20 cellular contexts compared by ENCODE assay signal in the genomic region with DNA sequence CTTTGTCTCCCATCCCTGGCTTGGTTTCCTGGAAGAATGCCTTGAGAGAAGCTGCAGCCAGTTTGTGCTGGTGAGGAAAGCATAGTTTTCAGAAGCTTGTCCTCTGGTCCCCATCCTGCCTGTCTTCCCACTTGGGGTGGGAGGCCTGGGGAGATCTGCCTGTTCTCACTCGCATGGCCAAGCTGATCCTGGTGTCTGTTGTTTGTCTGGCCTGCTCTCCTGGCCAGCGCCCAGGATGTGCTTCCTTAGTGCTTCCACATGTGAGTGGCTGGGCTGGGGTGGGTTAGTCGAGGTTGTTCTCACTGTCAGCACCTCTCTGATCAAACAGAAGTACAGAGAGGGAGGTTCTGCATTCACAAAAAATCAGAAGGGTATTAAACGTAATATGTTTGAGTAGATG. TPM values are rescaled to one million over a fixed set of nuclear protein-coding genes. Genes with fewer than 3 reads are reported as not detected.
A peak's percentile ranks its signal among the peaks of the same experiment; 100 is the strongest.
DNase-seq lines count a peak whose midpoint lies in the region; ATAC-seq and TF ChIP-seq lines count a peak whose summit lies in the region.
"Had no signal": no experiment of that assay in that cellular context is flagged by ENCODE, and none has a peak within 500 bp of the region (broad histone marks: within the 10 kb centered on the region; RNA-seq: fewer than 3 reads in every experiment).

No MANE protein-coding gene starts in this region.

- no peaks in the 10 kb centered on the region for H3K9me3 ChIP-seq in lower lobe of right lung
- no peaks in the 10 kb centered on the region for H3K9me3 ChIP-seq in upper lobe of right lung
- H3K9me3 ChIP-seq in hepatocyte (ENCODE audit: low read depth): no peaks in the 10 kb centered on the region
- H3K9me3 ChIP-seq: esophagus squamous epithelium, neutrophil had no signal

- H3K27ac ChIP-seq in lower lobe of right lung (no peak overlapping the region), upper lobe of right lung (no peak overlapping the region), hepatocyte (no peak overlapping the region)
- H3K27ac ChIP-seq: HL-60, KMS-11, neutrophil had no signal

- H3K36me3 ChIP-seq in lower lobe of right lung (no peaks in the 10 kb centered on the region), upper lobe of right lung (no peaks in the 10 kb centered on the region), hepatocyte (replicated peaks; ENCODE audit: insufficient read depth, low read depth) (no peaks in the 10 kb centered on the region)
- H3K36me3 ChIP-seq: esophagus squamous epithelium, neutrophil had no signal

- peaks cover 57% of the 10 kb centered on the region for H3K79me2 ChIP-seq in hepatocyte

- no peaks in the 10 kb centered on the region for H3K9me3 Mint-ChIP-seq in HFFc6
- H3K9me3 Mint-ChIP-seq: activated T-helper 2 cell treated with anti-CD3 and anti-CD28 coated beads, Interferon-gamma antibody, Interleukin-2, Interleukin-4, amounts not matched to agents 10 μg/mL and 5 μg/mL and 100 μg/mL, durations not matched to agents 14 hours and 24 hours and 36 hours had no signal

- WGBS in hepatocyte (ENCODE audit: low lambda C conversion rate, missing lambda C conversion rate): 62% methylated on average over 4 of the region's 4 CpGs

- no peaks in the 10 kb centered on the region for H3K9me2 ChIP-seq in hepatocyte (replicated peaks; ENCODE audit: insufficient read depth)

- intact Hi-C loops in lower lobe of right lung (cut with DNase I) (no loop called here), upper lobe of right lung (cut with DNase I) (no loop called here)

- ATAC-seq in lower lobe of right lung (peak; percentile 14 to 34), upper lobe of right lung (peak; percentile 38), HG02571 (IDR thresholded peaks at IDR 0.05; ENCODE audit: unreplicated experiment) (no peak)
- ATAC-seq: GM12878; stimulated activated naive CD8-positive, alpha-beta T cell treated with anti-CD3 and anti-CD28 coated beads, Interleukin-15, amount 100 ng/mL, for 72 hours had no signal

- no peak overlapping the region for H3K4me2 ChIP-seq in hepatocyte
- H3K4me2 ChIP-seq: KMS-11 had no signal

- peaks cover 3% of the 10 kb centered on the region for H4K20me1 ChIP-seq in hepatocyte (ENCODE audit: insufficient read depth, poor library complexity, severe bottlenecking)

- DNase-seq in HFFc6 (no peak), fibroblast of peridontal ligament (ENCODE audit: extremely low read depth) (peak; percentile 11), lower lobe of right lung (no peak), upper lobe of right lung (no peak), hepatocyte (ENCODE audit: low spot score) (no peak), RKO (ENCODE audit: low spot score) (no peak)
- DNase-seq: DND-41; esophagus squamous epithelium; NCI-H146; NCI-H446; small intestine; stimulated activated naive CD8-positive, alpha-beta T cell treated with anti-CD3 and anti-CD28 coated beads, Interleukin-15, amount 100 ng/mL, for 72 hours had no signal

- peaks cover 1% of the 10 kb centered on the region for H3K27me3 Mint-ChIP-seq in HFFc6 (ENCODE audit: insufficient read depth)
- H3K27me3 Mint-ChIP-seq: memory B cell; stimulated activated naive CD8-positive, alpha-beta T cell treated with anti-CD3 and anti-CD28 coated beads, Interleukin-15, amount 100 ng/mL, for 72 hours had no signal

- peaks cover 41% of the 10 kb centered on the region for H3K4me1 ChIP-seq in lower lobe of right lung
- peaks cover 29% of the 10 kb centered on the region for H3K4me1 ChIP-seq in upper lobe of right lung
- H3K4me1 ChIP-seq in hepatocyte (ENCODE audit: insufficient read depth): peaks cover 17% of the 10 kb centered on the region

- H3K27me3 ChIP-seq in lower lobe of right lung (ENCODE audit: low read depth) (no peaks in the 10 kb centered on the region), upper lobe of right lung (no peaks in the 10 kb centered on the region), hepatocyte (no peaks in the 10 kb centered on the region)
- H3K27me3 ChIP-seq: esophagus squamous epithelium, neutrophil had no signal

- no peak for TF ChIP-seq CTCF in HFFc6 (IDR thresholded peaks at IDR 0.05)
- TF ChIP-seq CTCF in lower lobe of right lung (IDR thresholded peaks at IDR 0.05): no peak
- TF ChIP-seq CTCF in upper lobe of right lung (IDR thresholded peaks at IDR 0.05): no peak
- TF ChIP-seq CTCF in hepatocyte (IDR thresholded peaks at IDR 0.05; ENCODE audit: poor library complexity): no peak

- H3K27ac Mint-ChIP-seq in HFFc6: peak overlapping the region; percentile 92
- H3K27ac Mint-ChIP-seq: activated T-helper 2 cell treated with anti-CD3 and anti-CD28 coated beads, Interferon-gamma antibody, Interleukin-2, Interleukin-4, amounts not matched to agents 10 μg/mL and 5 μg/mL and 100 μg/mL, durations not matched to agents 14 hours and 24 hours and 36 hours; CD14-positive monocyte; memory B cell; stimulated activated naive CD8-positive, alpha-beta T cell treated with anti-CD3 and anti-CD28 coated beads, Interleukin-15, amount 100 ng/mL, for 72 hours had no signal

- H3K36me3 Mint-ChIP-seq in HFFc6 (ENCODE audit: low read depth): no peaks in the 10 kb centered on the region
- H3K36me3 Mint-ChIP-seq: CD14-positive monocyte, memory B cell had no signal

- H2AFZ ChIP-seq in hepatocyte: no peak overlapping the region

- H3K4me3 Mint-ChIP-seq in HFFc6: peak overlapping the region; percentile 88
- H3K4me3 Mint-ChIP-seq: CD14-positive monocyte; memory B cell; stimulated activated naive CD8-positive, alpha-beta T cell treated with anti-CD3 and anti-CD28 coated beads, Interleukin-15, amount 100 ng/mL, for 72 hours had no signal

- H3K4me3 ChIP-seq in lower lobe of right lung (no peak overlapping the region), upper lobe of right lung (no peak overlapping the region), hepatocyte (no peak overlapping the region)
- H3K4me3 ChIP-seq: esophagus squamous epithelium, GM12878 had no signal

- peaks cover 53% of the 10 kb centered on the region for H3K4me1 Mint-ChIP-seq in HFFc6 (ENCODE audit: low read depth)
- H3K4me1 Mint-ChIP-seq: CD14-positive monocyte; memory B cell; stimulated activated naive CD8-positive, alpha-beta T cell treated with anti-CD3 and anti-CD28 coated beads, Interleukin-15, amount 100 ng/mL, for 72 hours had no signal

RNA-seq across cellular contexts. Expression of a gene that starts 49.5 kb away (rescaled TPM):
- 10 to 100 TPM; 39.4 to 49.8 (median 43.8) TPM for total RNA-seq in HFFc6 (2021; fragmentation: NEBNext Ultra II Directional; extraction: Animal tissue kit (Norgen Biotek cat#: 25700))
- total RNA-seq in lower lobe of right lung (85.2 TPM), upper lobe of right lung (99.3 TPM), hepatocyte (33.1 and 47.4 TPM in 2 replicates)
- 26.1 and 32.6 TPM in 2 replicates for polyA plus RNA-seq in hepatocyte
